ENCODE assay signal across 1 cellular context in the genomic region with DNA sequence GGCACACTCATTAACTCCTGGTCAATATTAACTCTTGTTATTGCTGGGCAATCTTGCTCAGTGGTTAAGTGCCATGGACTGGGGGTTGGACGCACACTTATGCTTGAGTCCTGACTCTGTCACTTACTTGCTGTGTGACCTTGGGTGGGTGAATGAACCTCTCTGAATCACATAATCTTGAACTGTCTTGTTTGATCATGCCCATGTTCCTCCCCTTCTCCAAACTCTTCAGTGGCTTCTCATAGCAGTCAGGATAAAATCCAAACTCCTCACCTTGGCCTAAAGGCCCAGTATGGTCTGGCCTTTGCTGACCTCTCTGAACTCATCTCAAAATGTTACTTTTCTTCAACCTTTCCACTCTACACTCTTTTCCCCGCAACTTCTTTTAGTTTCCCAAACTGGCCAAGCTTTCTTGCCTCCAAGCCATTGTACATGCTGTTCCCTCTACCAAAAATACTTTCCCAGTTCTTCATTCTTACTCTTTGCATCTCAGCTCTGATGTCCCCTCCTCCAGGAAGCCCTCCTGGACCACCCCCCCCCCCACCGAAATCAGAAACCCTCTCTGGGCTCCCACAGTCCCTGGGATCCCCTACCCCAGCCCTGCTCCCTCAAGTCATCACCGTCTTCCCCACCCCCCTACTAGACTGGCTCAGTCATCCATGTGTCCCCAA.
TF ChIP-seq lines count a peak whose summit lies in the region.

No MANE protein-coding gene starts in this region.

TF ChIP-seq in HepG2, 621 proteins besides CTCF, POLR2A, EP300 and RAD21:
- TF ChIP-seq ERF (CRISPR knock-in tag; IDR thresholded peaks at IDR 0.05) (no peak), ZSCAN20 (CRISPR knock-in tag; IDR thresholded peaks at IDR 0.05; ENCODE audit: borderline replicate concordance) (no peak), ESRRA (CRISPR knock-in tag; IDR thresholded peaks at IDR 0.05; ENCODE audit: low read depth) (no peak), FIP1L1 (IDR thresholded peaks at IDR 0.05; ENCODE audit: borderline replicate concordance, insufficient read depth, low read depth, low read length) (no peak), ZMYM2 (CRISPR knock-in tag; IDR thresholded peaks at IDR 0.05) (no peak), RFXANK (CRISPR knock-in tag; IDR thresholded peaks at IDR 0.05) (no peak), SUZ12 (IDR thresholded peaks at IDR 0.05; ENCODE audit: low read depth, low read length) (no peak), KLF6 (CRISPR knock-in tag; IDR thresholded peaks at IDR 0.05) (no peak), RELA (CRISPR knock-in tag; IDR thresholded peaks at IDR 0.05) (no peak), ZNF790 (CRISPR knock-in tag; IDR thresholded peaks at IDR 0.05; ENCODE audit: borderline replicate concordance) (no peak), SIX1 (CRISPR knock-in tag; IDR thresholded peaks at IDR 0.05; ENCODE audit: borderline replicate concordance) (no peak), ZFP62 (CRISPR knock-in tag; IDR thresholded peaks at IDR 0.05) (no peak), ADNP (CRISPR knock-in tag; IDR thresholded peaks at IDR 0.05) (0 out of 2 replicates have a peak, but pooled peaks have one; percentile 17), CHD4 (IDR thresholded peaks at IDR 0.05; ENCODE audit: borderline replicate concordance, low read length) (0 out of 2 replicates have a peak, but pooled peaks have one; percentile 25), CREB3 (CRISPR knock-in tag; IDR thresholded peaks at IDR 0.05) (no peak), KDM5A (IDR thresholded peaks at IDR 0.05; ENCODE audit: borderline replicate concordance, low read length) (no peak), ZNF569 (CRISPR knock-in tag; IDR thresholded peaks at IDR 0.05; ENCODE audit: borderline replicate concordance) (no peak), ZNF737 (CRISPR knock-in tag; IDR thresholded peaks at IDR 0.05; ENCODE audit: borderline replicate concordance) (no peak), PAF1 (CRISPR knock-in tag; IDR thresholded peaks at IDR 0.05) (no peak), ZFP36 (IDR thresholded peaks at IDR 0.05; ENCODE audit: borderline replicate concordance, low read depth, low read length, partially characterized antibody) (peak; percentile 55), ZNF768 (CRISPR knock-in tag; IDR thresholded peaks at IDR 0.05) (peak; percentile 93; the same call in 1 of the 2 replicates), PAWR (CRISPR knock-in tag; IDR thresholded peaks at IDR 0.05; ENCODE audit: borderline replicate concordance) (no peak), ZMYM3 (CRISPR knock-in tag; IDR thresholded peaks at IDR 0.05) (peak; percentile 70), TCF12 (IDR thresholded peaks at IDR 0.05) (no peak), TCF12 (CRISPR knock-in tag; IDR thresholded peaks at IDR 0.05) (no peak), ASH2L (IDR thresholded peaks at IDR 0.05; ENCODE audit: insufficient read length, low read depth, low read length) (no peak), THAP11 (CRISPR knock-in tag; IDR thresholded peaks at IDR 0.05) (0 out of 2 replicates have a peak, but pooled peaks have one; percentile 12), DNMT1 (CRISPR knock-in tag; IDR thresholded peaks at IDR 0.05) (no peak), TIGD3 (CRISPR knock-in tag; IDR thresholded peaks at IDR 0.05; ENCODE audit: borderline replicate concordance) (no peak), NFYC (CRISPR knock-in tag; IDR thresholded peaks at IDR 0.05) (no peak), MEIS2 (CRISPR knock-in tag; IDR thresholded peaks at IDR 0.05) (no peak), ZNF557 (CRISPR knock-in tag; IDR thresholded peaks at IDR 0.05) (no peak), CHD2 (IDR thresholded peaks at IDR 0.05; ENCODE audit: low read depth, low read length) (no peak), ZNF724P (CRISPR knock-in tag; IDR thresholded peaks at IDR 0.05; ENCODE audit: borderline replicate concordance) (no peak), KDM4B (CRISPR knock-in tag; IDR thresholded peaks at IDR 0.05) (no peak), NFIB (CRISPR knock-in tag; IDR thresholded peaks at IDR 0.05; ENCODE audit: borderline replicate concordance) (no peak), RBM22 (optimal IDR thresholded peaks at IDR 0.05; ENCODE audit: low read length) (no peak), ATRX (CRISPR knock-in tag; IDR thresholded peaks at IDR 0.05; ENCODE audit: borderline replicate concordance) (no peak), FOXC1 (CRISPR knock-in tag; IDR thresholded peaks at IDR 0.05; ENCODE audit: borderline replicate concordance) (no peak), RCOR2 (CRISPR knock-in tag; IDR thresholded peaks at IDR 0.05) (peak; percentile 66; the same call in 1 of the 2 replicates), NCOR1 (IDR thresholded peaks at IDR 0.05; ENCODE audit: borderline replicate concordance, low read length) (no peak), HOXA7 (CRISPR knock-in tag; IDR thresholded peaks at IDR 0.05) (no peak), NFKBIZ (CRISPR knock-in tag; IDR thresholded peaks at IDR 0.05) (no peak), ZNF414 (CRISPR knock-in tag; IDR thresholded peaks at IDR 0.05) (no peak), KAT8 (CRISPR knock-in tag; IDR thresholded peaks at IDR 0.05) (no peak), ZNF34 (CRISPR knock-in tag; IDR thresholded peaks at IDR 0.05; ENCODE audit: borderline replicate concordance) (no peak)
- TF ChIP-seq, protein P1, sequence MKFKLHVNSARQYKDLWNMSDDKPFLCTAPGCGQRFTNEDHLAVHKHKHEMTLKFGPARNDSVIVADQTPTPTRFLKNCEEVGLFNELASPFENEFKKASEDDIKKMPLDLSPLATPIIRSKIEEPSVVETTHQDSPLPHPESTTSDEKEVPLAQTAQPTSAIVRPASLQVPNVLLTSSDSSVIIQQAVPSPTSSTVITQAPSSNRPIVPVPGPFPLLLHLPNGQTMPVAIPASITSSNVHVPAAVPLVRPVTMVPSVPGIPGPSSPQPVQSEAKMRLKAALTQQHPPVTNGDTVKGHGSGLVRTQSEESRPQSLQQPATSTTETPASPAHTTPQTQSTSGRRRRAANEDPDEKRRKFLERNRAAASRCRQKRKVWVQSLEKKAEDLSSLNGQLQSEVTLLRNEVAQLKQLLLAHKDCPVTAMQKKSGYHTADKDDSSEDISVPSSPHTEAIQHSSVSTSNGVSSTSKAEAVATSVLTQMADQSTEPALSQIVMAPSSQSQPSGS (CRISPR knock-in tag; IDR thresholded peaks at IDR 0.05): no peak
- TF ChIP-seq, protein P2, sequence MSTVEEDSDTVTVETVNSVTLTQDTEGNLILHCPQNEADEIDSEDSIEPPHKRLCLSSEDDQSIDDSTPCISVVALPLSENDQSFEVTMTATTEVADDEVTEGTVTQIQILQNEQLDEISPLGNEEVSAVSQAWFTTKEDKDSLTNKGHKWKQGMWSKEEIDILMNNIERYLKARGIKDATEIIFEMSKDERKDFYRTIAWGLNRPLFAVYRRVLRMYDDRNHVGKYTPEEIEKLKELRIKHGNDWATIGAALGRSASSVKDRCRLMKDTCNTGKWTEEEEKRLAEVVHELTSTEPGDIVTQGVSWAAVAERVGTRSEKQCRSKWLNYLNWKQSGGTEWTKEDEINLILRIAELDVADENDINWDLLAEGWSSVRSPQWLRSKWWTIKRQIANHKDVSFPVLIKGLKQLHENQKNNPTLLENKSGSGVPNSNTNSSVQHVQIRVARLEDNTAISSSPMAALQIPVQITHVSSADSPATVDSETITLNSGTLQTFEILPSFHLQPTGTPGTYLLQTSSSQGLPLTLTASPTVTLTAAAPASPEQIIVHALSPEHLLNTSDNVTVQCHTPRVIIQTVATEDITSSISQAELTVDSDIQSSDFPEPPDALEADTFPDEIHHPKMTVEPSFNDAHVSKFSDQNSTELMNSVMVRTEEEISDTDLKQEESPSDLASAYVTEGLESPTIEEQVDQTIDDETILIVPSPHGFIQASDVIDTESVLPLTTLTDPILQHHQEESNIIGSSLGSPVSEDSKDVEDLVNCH (CRISPR knock-in tag; IDR thresholded peaks at IDR 0.05): no peak
- TF ChIP-seq, protein P3, sequence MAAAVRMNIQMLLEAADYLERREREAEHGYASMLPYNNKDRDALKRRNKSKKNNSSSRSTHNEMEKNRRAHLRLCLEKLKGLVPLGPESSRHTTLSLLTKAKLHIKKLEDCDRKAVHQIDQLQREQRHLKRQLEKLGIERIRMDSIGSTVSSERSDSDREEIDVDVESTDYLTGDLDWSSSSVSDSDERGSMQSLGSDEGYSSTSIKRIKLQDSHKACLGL (CRISPR knock-in tag; IDR thresholded peaks at IDR 0.05): no peak
- TF ChIP-seq, protein P4, sequence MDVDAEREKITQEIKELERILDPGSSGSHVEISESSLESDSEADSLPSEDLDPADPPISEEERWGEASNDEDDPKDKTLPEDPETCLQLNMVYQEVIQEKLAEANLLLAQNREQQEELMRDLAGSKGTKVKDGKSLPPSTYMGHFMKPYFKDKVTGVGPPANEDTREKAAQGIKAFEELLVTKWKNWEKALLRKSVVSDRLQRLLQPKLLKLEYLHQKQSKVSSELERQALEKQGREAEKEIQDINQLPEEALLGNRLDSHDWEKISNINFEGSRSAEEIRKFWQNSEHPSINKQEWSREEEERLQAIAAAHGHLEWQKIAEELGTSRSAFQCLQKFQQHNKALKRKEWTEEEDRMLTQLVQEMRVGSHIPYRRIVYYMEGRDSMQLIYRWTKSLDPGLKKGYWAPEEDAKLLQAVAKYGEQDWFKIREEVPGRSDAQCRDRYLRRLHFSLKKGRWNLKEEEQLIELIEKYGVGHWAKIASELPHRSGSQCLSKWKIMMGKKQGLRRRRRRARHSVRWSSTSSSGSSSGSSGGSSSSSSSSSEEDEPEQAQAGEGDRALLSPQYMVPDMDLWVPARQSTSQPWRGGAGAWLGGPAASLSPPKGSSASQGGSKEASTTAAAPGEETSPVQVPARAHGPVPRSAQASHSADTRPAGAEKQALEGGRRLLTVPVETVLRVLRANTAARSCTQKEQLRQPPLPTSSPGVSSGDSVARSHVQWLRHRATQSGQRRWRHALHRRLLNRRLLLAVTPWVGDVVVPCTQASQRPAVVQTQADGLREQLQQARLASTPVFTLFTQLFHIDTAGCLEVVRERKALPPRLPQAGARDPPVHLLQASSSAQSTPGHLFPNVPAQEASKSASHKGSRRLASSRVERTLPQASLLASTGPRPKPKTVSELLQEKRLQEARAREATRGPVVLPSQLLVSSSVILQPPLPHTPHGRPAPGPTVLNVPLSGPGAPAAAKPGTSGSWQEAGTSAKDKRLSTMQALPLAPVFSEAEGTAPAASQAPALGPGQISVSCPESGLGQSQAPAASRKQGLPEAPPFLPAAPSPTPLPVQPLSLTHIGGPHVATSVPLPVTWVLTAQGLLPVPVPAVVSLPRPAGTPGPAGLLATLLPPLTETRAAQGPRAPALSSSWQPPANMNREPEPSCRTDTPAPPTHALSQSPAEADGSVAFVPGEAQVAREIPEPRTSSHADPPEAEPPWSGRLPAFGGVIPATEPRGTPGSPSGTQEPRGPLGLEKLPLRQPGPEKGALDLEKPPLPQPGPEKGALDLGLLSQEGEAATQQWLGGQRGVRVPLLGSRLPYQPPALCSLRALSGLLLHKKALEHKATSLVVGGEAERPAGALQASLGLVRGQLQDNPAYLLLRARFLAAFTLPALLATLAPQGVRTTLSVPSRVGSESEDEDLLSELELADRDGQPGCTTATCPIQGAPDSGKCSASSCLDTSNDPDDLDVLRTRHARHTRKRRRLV (CRISPR knock-in tag; IDR thresholded peaks at IDR 0.05): no peak
